1 cellular context compared by ENCODE assay signal in the genomic region with DNA sequence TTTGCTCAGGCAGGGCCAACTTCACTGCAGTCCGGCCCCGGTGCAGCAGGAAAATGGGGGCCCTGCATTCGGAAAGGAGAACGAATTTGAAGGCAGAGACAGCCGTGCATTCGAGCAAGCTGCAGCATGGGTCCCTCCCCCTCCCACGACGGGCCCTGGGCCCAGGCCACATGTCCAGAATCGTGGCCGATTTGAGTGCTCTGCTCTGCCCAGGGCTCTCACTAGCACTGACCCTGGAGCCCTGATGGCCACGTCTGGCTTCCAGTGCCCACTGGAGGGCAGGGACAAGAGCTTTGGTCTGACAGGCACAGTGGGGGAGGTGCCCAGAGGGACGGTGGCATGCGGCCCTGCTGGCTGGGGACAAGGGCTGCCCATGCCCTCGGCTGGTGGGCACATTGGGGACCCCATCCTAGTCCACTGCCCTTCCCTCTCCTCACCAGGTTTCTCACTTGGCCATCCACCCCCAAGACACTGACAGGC.
TF ChIP-seq lines count a peak whose summit lies in the region.

No MANE protein-coding gene starts in this region.

TF ChIP-seq in H1, 55 proteins besides CTCF, POLR2A, EP300 and RAD21:
- TF ChIP-seq, protein P1, sequence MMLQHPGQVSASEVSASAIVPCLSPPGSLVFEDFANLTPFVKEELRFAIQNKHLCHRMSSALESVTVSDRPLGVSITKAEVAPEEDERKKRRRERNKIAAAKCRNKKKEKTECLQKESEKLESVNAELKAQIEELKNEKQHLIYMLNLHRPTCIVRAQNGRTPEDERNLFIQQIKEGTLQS (IDR thresholded peaks at IDR 0.05; ENCODE audit: insufficient read depth, low read depth, low read length) = no peak
- TF ChIP-seq TAF1 (IDR thresholded peaks at IDR 0.05; ENCODE audit: low read depth, low read length) = no peak
- TF ChIP-seq CHD2 (IDR thresholded peaks at IDR 0.05; ENCODE audit: low read length) = no peak
- TF ChIP-seq, protein P2, sequence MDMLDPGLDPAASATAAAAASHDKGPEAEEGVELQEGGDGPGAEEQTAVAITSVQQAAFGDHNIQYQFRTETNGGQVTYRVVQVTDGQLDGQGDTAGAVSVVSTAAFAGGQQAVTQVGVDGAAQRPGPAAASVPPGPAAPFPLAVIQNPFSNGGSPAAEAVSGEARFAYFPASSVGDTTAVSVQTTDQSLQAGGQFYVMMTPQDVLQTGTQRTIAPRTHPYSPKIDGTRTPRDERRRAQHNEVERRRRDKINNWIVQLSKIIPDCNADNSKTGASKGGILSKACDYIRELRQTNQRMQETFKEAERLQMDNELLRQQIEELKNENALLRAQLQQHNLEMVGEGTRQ (IDR thresholded peaks at IDR 0.05; ENCODE audit: low read length) = no peak
- no peak for TF ChIP-seq CBX5 (IDR thresholded peaks at IDR 0.05; ENCODE audit: low read depth, low read length)
TF ChIP-seq in H1: peak in this region for 0.
